Comparison of ENCODE assay signal across 1 cellular context in the genomic region with DNA sequence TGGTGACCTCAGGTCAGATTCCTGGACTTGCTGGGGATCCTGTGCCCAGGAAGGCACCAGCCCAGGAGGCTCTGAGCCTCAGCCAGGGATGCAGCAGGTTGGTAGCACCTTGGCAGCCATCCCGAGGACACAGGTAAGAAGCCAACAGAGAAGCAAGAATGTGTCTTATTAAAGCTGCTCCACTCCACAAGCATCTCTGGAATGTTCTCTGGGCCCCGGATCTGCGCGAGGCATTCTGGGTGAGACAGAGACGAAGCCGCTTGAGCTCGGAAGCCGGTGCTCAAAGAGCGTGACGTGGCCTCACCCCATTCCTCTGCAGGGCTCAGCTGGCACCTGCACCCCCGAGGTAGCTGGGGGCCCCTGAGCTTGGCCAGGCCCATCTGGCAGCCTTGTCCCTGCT.
TF ChIP-seq lines count a peak whose summit lies in the region.

No MANE protein-coding gene starts in this region.

TF ChIP-seq in HepG2, 621 proteins besides CTCF, POLR2A, EP300 and RAD21 (continues in another document):
- TF ChIP-seq ZBTB7A (CRISPR knock-in tag; IDR thresholded peaks at IDR 0.05): no peak
- no peak for TF ChIP-seq ERF (CRISPR knock-in tag; IDR thresholded peaks at IDR 0.05)
- no peak for TF ChIP-seq CBX5 (CRISPR knock-in tag; IDR thresholded peaks at IDR 0.05; ENCODE audit: borderline replicate concordance)
- TF ChIP-seq PTBP1 (IDR thresholded peaks at IDR 0.05; ENCODE audit: low read depth, low read length, poor library complexity, severe bottlenecking): no peak
- TF ChIP-seq ZBTB10 (CRISPR knock-in tag; IDR thresholded peaks at IDR 0.05; ENCODE audit: borderline replicate concordance): 0 out of 2 replicates have a peak, but pooled peaks have one; percentile 56
- TF ChIP-seq, protein P1, sequence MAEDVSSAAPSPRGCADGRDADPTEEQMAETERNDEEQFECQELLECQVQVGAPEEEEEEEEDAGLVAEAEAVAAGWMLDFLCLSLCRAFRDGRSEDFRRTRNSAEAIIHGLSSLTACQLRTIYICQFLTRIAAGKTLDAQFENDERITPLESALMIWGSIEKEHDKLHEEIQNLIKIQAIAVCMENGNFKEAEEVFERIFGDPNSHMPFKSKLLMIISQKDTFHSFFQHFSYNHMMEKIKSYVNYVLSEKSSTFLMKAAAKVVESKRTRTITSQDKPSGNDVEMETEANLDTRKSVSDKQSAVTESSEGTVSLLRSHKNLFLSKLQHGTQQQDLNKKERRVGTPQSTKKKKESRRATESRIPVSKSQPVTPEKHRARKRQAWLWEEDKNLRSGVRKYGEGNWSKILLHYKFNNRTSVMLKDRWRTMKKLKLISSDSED (CRISPR knock-in tag; IDR thresholded peaks at IDR 0.05): no peak
- no peak for TF ChIP-seq ZNF577 (CRISPR knock-in tag; IDR thresholded peaks at IDR 0.05; ENCODE audit: borderline replicate concordance, low read depth)
- TF ChIP-seq ZNF850 (CRISPR knock-in tag; conservative IDR thresholded peaks at IDR 0.05): no peak
- TF ChIP-seq, protein P2, sequence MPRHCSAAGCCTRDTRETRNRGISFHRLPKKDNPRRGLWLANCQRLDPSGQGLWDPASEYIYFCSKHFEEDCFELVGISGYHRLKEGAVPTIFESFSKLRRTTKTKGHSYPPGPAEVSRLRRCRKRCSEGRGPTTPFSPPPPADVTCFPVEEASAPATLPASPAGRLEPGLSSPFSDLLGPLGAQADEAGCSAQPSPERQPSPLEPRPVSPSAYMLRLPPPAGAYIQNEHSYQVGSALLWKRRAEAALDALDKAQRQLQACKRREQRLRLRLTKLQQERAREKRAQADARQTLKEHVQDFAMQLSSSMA (CRISPR knock-in tag; IDR thresholded peaks at IDR 0.05): no peak
- TF ChIP-seq ZNF264 (CRISPR knock-in tag; IDR thresholded peaks at IDR 0.05): no peak
- TF ChIP-seq HIC2 (CRISPR knock-in tag; IDR thresholded peaks at IDR 0.05; ENCODE audit: low read depth): peak; percentile 23; the same call in 1 of the 2 replicates
- TF ChIP-seq ATRX (CRISPR knock-in tag; IDR thresholded peaks at IDR 0.05; ENCODE audit: borderline replicate concordance): no peak
- TF ChIP-seq, protein P3, sequence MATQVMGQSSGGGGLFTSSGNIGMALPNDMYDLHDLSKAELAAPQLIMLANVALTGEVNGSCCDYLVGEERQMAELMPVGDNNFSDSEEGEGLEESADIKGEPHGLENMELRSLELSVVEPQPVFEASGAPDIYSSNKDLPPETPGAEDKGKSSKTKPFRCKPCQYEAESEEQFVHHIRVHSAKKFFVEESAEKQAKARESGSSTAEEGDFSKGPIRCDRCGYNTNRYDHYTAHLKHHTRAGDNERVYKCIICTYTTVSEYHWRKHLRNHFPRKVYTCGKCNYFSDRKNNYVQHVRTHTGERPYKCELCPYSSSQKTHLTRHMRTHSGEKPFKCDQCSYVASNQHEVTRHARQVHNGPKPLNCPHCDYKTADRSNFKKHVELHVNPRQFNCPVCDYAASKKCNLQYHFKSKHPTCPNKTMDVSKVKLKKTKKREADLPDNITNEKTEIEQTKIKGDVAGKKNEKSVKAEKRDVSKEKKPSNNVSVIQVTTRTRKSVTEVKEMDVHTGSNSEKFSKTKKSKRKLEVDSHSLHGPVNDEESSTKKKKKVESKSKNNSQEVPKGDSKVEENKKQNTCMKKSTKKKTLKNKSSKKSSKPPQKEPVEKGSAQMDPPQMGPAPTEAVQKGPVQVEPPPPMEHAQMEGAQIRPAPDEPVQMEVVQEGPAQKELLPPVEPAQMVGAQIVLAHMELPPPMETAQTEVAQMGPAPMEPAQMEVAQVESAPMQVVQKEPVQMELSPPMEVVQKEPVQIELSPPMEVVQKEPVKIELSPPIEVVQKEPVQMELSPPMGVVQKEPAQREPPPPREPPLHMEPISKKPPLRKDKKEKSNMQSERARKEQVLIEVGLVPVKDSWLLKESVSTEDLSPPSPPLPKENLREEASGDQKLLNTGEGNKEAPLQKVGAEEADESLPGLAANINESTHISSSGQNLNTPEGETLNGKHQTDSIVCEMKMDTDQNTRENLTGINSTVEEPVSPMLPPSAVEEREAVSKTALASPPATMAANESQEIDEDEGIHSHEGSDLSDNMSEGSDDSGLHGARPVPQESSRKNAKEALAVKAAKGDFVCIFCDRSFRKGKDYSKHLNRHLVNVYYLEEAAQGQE (IDR thresholded peaks at IDR 0.05; ENCODE audit: borderline replicate concordance in 1 of 2, low read depth in 1 of 2, low read length in 2 of 2): 0 out of 4 replicates have a peak, but pooled peaks of 1 of the 2 experiments have one; percentile 3
- TF ChIP-seq BHLHE40 (IDR thresholded peaks at IDR 0.05; ENCODE audit: low read length): no peak
- TF ChIP-seq SIX4 (CRISPR knock-in tag; IDR thresholded peaks at IDR 0.05): no peak
- no peak for TF ChIP-seq SP5 (CRISPR knock-in tag; IDR thresholded peaks at IDR 0.05; ENCODE audit: borderline replicate concordance, low read depth)
- TF ChIP-seq, protein P4, sequence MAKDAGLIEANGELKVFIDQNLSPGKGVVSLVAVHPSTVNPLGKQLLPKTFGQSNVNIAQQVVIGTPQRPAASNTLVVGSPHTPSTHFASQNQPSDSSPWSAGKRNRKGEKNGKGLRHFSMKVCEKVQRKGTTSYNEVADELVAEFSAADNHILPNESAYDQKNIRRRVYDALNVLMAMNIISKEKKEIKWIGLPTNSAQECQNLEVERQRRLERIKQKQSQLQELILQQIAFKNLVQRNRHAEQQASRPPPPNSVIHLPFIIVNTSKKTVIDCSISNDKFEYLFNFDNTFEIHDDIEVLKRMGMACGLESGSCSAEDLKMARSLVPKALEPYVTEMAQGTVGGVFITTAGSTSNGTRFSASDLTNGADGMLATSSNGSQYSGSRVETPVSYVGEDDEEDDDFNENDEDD (CRISPR knock-in tag; IDR thresholded peaks at IDR 0.05; ENCODE audit: borderline replicate concordance): 0 out of 2 replicates have a peak, but pooled peaks have one; percentile 9
- no peak for TF ChIP-seq ZNF335 (CRISPR knock-in tag; IDR thresholded peaks at IDR 0.05)
- TF ChIP-seq LCORL (IDR thresholded peaks at IDR 0.05): no peak
- TF ChIP-seq LCORL (CRISPR knock-in tag; IDR thresholded peaks at IDR 0.05): no peak
- TF ChIP-seq ZSCAN31 (CRISPR knock-in tag; IDR thresholded peaks at IDR 0.05; ENCODE audit: low read depth): no peak; the same call in 1 of the 2 replicates
- TF ChIP-seq ZNF263 (CRISPR knock-in tag; IDR thresholded peaks at IDR 0.05): 0 out of 2 replicates have a peak, but pooled peaks have one; percentile 37
- TF ChIP-seq GZF1 (CRISPR knock-in tag; IDR thresholded peaks at IDR 0.05): no peak
- TF ChIP-seq, protein P5, sequence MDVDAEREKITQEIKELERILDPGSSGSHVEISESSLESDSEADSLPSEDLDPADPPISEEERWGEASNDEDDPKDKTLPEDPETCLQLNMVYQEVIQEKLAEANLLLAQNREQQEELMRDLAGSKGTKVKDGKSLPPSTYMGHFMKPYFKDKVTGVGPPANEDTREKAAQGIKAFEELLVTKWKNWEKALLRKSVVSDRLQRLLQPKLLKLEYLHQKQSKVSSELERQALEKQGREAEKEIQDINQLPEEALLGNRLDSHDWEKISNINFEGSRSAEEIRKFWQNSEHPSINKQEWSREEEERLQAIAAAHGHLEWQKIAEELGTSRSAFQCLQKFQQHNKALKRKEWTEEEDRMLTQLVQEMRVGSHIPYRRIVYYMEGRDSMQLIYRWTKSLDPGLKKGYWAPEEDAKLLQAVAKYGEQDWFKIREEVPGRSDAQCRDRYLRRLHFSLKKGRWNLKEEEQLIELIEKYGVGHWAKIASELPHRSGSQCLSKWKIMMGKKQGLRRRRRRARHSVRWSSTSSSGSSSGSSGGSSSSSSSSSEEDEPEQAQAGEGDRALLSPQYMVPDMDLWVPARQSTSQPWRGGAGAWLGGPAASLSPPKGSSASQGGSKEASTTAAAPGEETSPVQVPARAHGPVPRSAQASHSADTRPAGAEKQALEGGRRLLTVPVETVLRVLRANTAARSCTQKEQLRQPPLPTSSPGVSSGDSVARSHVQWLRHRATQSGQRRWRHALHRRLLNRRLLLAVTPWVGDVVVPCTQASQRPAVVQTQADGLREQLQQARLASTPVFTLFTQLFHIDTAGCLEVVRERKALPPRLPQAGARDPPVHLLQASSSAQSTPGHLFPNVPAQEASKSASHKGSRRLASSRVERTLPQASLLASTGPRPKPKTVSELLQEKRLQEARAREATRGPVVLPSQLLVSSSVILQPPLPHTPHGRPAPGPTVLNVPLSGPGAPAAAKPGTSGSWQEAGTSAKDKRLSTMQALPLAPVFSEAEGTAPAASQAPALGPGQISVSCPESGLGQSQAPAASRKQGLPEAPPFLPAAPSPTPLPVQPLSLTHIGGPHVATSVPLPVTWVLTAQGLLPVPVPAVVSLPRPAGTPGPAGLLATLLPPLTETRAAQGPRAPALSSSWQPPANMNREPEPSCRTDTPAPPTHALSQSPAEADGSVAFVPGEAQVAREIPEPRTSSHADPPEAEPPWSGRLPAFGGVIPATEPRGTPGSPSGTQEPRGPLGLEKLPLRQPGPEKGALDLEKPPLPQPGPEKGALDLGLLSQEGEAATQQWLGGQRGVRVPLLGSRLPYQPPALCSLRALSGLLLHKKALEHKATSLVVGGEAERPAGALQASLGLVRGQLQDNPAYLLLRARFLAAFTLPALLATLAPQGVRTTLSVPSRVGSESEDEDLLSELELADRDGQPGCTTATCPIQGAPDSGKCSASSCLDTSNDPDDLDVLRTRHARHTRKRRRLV (CRISPR knock-in tag; IDR thresholded peaks at IDR 0.05): no peak
- TF ChIP-seq REXO4 (CRISPR knock-in tag; IDR thresholded peaks at IDR 0.05; ENCODE audit: borderline replicate concordance): no peak
- no peak for TF ChIP-seq ZFYVE20 (CRISPR knock-in tag; IDR thresholded peaks at IDR 0.05; ENCODE audit: borderline replicate concordance, low read depth)
- TF ChIP-seq RORA (CRISPR knock-in tag; IDR thresholded peaks at IDR 0.05): no peak
- TF ChIP-seq ZNF121 (CRISPR knock-in tag; IDR thresholded peaks at IDR 0.05): 0 out of 2 replicates have a peak, but pooled peaks have one; percentile 19
- TF ChIP-seq ZNF530 (CRISPR knock-in tag; IDR thresholded peaks at IDR 0.05; ENCODE audit: low read depth): no peak
- TF ChIP-seq TARDBP (CRISPR knock-in tag; IDR thresholded peaks at IDR 0.05): no peak
- TF ChIP-seq ZNF777 (CRISPR knock-in tag; IDR thresholded peaks at IDR 0.05): no peak
- TF ChIP-seq, protein P6, sequence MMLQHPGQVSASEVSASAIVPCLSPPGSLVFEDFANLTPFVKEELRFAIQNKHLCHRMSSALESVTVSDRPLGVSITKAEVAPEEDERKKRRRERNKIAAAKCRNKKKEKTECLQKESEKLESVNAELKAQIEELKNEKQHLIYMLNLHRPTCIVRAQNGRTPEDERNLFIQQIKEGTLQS (CRISPR knock-in tag; IDR thresholded peaks at IDR 0.05): no peak
- TF ChIP-seq, protein P7, sequence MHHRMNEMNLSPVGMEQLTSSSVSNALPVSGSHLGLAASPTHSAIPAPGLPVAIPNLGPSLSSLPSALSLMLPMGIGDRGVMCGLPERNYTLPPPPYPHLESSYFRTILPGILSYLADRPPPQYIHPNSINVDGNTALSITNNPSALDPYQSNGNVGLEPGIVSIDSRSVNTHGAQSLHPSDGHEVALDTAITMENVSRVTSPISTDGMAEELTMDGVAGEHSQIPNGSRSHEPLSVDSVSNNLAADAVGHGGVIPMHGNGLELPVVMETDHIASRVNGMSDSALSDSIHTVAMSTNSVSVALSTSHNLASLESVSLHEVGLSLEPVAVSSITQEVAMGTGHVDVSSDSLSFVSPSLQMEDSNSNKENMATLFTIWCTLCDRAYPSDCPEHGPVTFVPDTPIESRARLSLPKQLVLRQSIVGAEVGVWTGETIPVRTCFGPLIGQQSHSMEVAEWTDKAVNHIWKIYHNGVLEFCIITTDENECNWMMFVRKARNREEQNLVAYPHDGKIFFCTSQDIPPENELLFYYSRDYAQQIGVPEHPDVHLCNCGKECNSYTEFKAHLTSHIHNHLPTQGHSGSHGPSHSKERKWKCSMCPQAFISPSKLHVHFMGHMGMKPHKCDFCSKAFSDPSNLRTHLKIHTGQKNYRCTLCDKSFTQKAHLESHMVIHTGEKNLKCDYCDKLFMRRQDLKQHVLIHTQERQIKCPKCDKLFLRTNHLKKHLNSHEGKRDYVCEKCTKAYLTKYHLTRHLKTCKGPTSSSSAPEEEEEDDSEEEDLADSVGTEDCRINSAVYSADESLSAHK (CRISPR knock-in tag; IDR thresholded peaks at IDR 0.05; ENCODE audit: borderline replicate concordance): no peak
